Comparison of ENCODE assay signal across 8 cellular contexts in the genomic region with DNA sequence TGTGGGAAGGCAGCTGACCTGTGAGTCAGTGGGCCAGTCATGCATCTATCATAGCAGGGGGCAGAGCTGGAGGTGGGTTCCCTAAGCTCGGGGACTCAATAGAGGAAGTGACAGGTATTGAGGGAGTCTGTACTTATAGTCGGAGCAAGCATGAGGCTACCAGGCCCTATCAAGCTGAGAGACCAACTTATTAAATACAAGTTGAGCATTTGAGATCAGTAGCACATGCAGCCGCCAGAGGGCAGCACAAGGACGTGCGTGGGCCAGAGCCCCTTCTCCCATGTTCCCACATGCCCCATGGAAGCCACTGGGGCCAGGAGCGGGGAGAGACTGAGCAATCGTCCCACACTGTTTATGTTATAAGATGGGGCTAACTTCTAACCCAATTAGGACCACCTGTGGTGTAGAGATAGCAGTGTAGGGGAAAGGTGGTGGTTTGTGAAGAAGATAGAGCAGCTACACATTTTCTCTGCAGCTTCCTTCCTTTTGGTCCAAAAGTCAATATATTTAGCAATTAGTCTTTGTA. TPM values are rescaled to one million over a fixed set of nuclear protein-coding genes. Genes with fewer than 3 reads are reported as not detected.
DNase-seq lines count a peak whose midpoint lies in the region; ATAC-seq and TF ChIP-seq lines count a peak whose summit lies in the region.

No MANE protein-coding gene starts in this region.

- H3K4me3 ChIP-seq in cardiac fibroblast (replicated peaks in 1 of 2; ENCODE audit: low read depth in 2 of 2, low read length in 2 of 2) (no peak overlapping the region), right lobe of liver (no peak overlapping the region)

- H3K4me1 Mint-ChIP-seq in CD14-positive monocyte: peaks cover 2% of the 10 kb centered on the region
- H3K4me1 Mint-ChIP-seq in stimulated activated effector memory CD8-positive, alpha-beta T cell treated with anti-CD3 and anti-CD28 coated beads, Interleukin-12 subunit alpha, Interleukin-12 subunit beta, amount 100 ng/mL, for 72 hours: peaks cover 8% of the 10 kb centered on the region

- H3K27me3 Mint-ChIP-seq in CD14-positive monocyte (ENCODE audit: low read depth in 3 of 3): no peaks in the 10 kb centered on the region

- no peaks in the 10 kb centered on the region for H3K9me3 ChIP-seq in right lobe of liver

- peak; percentile 48 for DNase-seq in CD14-positive monocyte (ENCODE audit: low spot score)
- DNase-seq in M059J (ENCODE audit: low read depth): peak; percentile 61
- peak; percentile 44 for DNase-seq in UCSD-AML1 (lab: John Stamatoyannopoulos, UW; ENCODE audit: unreplicated experiment)
- DNase-seq in cardiac fibroblast (ENCODE audit: low read depth in 2 of 2): peak; percentile 70 to 73
- peak in 2 of 3 donors; percentile 51 to 64 for DNase-seq in right lobe of liver
- peak; percentile 43 to 76 for DNase-seq in stimulated activated effector memory CD8-positive, alpha-beta T cell treated with anti-CD3 and anti-CD28 coated beads, Interleukin-12 subunit alpha, Interleukin-12 subunit beta, amount 100 ng/mL, for 72 hours (ENCODE audit: low spot score in 2 of 2)

- peak overlapping the region in 1 of 2 donors; percentile 12 for H3K4me3 Mint-ChIP-seq in CD14-positive monocyte
- no peak overlapping the region for H3K4me3 Mint-ChIP-seq in stimulated activated effector memory CD8-positive, alpha-beta T cell treated with anti-CD3 and anti-CD28 coated beads, Interleukin-12 subunit alpha, Interleukin-12 subunit beta, amount 100 ng/mL, for 72 hours

- TF ChIP-seq CTCF in CD14-positive monocyte (IDR thresholded peaks at IDR 0.05): peak; percentile 83
- TF ChIP-seq CTCF in cardiac fibroblast (IDR thresholded peaks at IDR 0.05; ENCODE audit: low read depth, low read length): peak; percentile 75
- TF ChIP-seq CTCF in right lobe of liver (IDR thresholded peaks at IDR 0.05): peak; percentile 22 to 63 (median 44)

- H3K36me3 ChIP-seq in right lobe of liver: peaks cover 0 to 23% (median 8%) of the 10 kb centered on the region in 4 donors

- intact Hi-C loops in CD14-positive monocyte (cut with micrococcal nuclease) (loop anchor here in 1 of 2 donors (10.0 kb wide), 1 partner anchor 968 kb away; no protein-coding TSS in a partner anchor), right lobe of liver (cut with DNase I) (no loop called here)

- no peak overlapping the region for H3K27ac ChIP-seq in right lobe of liver

- H3K36me3 Mint-ChIP-seq in CD14-positive monocyte: peaks cover 21 to 42% of the 10 kb centered on the region in 2 donors
- peaks cover 55% of the 10 kb centered on the region for H3K36me3 Mint-ChIP-seq in stimulated activated effector memory CD8-positive, alpha-beta T cell treated with anti-CD3 and anti-CD28 coated beads, Interleukin-12 subunit alpha, Interleukin-12 subunit beta, amount 100 ng/mL, for 72 hours

- no peak overlapping the region for H3K27ac Mint-ChIP-seq in CD14-positive monocyte
- no peak overlapping the region for H3K27ac Mint-ChIP-seq in stimulated activated effector memory CD8-positive, alpha-beta T cell treated with anti-CD3 and anti-CD28 coated beads, Interleukin-12 subunit alpha, Interleukin-12 subunit beta, amount 100 ng/mL, for 72 hours

- no peaks in the 10 kb centered on the region for H3K4me1 ChIP-seq in right lobe of liver

- ATAC-seq in GM19035 (IDR thresholded peaks at IDR 0.05; ENCODE audit: unreplicated experiment): peak; percentile 69
- ATAC-seq in right lobe of liver: peak; percentile 59 to 79 (median 72)
- peak; percentile 62 for ATAC-seq in stimulated activated effector memory CD8-positive, alpha-beta T cell treated with anti-CD3 and anti-CD28 coated beads, Interleukin-12 subunit alpha, Interleukin-12 subunit beta, amount 100 ng/mL, for 72 hours
- no peak for ATAC-seq in GM18520 (IDR thresholded peaks at IDR 0.05; ENCODE audit: unreplicated experiment)

- no CpG with 5 or more reads among the region's 7 CpGs for WGBS in right lobe of liver (ENCODE audit: insufficient coverage, low coverage, low lambda C conversion rate, missing lambda C conversion rate)

- H3K27me3 ChIP-seq in right lobe of liver: no peaks in the 10 kb centered on the region

- peaks cover 0 to 8% (median 2%) of the 10 kb centered on the region in 7 donors for H3K9me3 Mint-ChIP-seq in CD14-positive monocyte
- no peaks in the 10 kb centered on the region for H3K9me3 Mint-ChIP-seq in stimulated activated effector memory CD8-positive, alpha-beta T cell treated with anti-CD3 and anti-CD28 coated beads, Interleukin-12 subunit alpha, Interleukin-12 subunit beta, amount 100 ng/mL, for 72 hours

- TF ChIP-seq POLR2A in right lobe of liver (IDR thresholded peaks at IDR 0.05): no peak

RNA-seq across cellular contexts. Expression of gene STK31, which starts 13.0 kb away (rescaled TPM):
- polyA plus RNA-seq in CD14-positive monocyte: not detected
- total RNA-seq in M059J (2014; rRNA removed; shearing (Covaris generic)): not detected in 2 replicates
- total RNA-seq in right lobe of liver: under 1 TPM in 5 of 6 experiments, not detected in 1; 0.13 to 0.62 (median 0.32) TPM

RNA-seq across cellular contexts. Expression of gene FAM221A, which starts 17.0 kb away (rescaled TPM):
- polyA plus RNA-seq in CD14-positive monocyte: 1 to 10 TPM; 1.4 to 2.1 TPM
- 5.3 and 7.0 TPM in 2 replicates for total RNA-seq in M059J (2014; rRNA removed; shearing (Covaris generic))
- 1 to 10 TPM; 4.0 to 5.8 (median 4.8) TPM for total RNA-seq in right lobe of liver
